Comparison of ENCODE assay signal across 9 cellular contexts in genomic region chr19:38692458-38693379, GRCh38. TPM values are rescaled to one million over a fixed set of nuclear protein-coding genes. Genes with fewer than 3 reads are reported as not detected.
DNase-seq lines count a peak whose midpoint lies in the region; ATAC-seq, FAIRE-seq and TF ChIP-seq lines count a peak whose summit lies in the region.
"Had no signal": no experiment of that assay in that cellular context is flagged by ENCODE, and none has a peak within 500 bp of the region (broad histone marks: within the 10 kb centered on the region; RNA-seq: fewer than 3 reads in every experiment).

No MANE protein-coding gene starts in this region.

- H2AFZ ChIP-seq in astrocyte (ENCODE audit: low read depth, low read length) (no peak overlapping the region), keratinocyte (ENCODE audit: control insufficient read depth, low read length) (no peak overlapping the region)

- peak overlapping the region; percentile 95 for H3K27ac Mint-ChIP-seq in astrocyte (ENCODE audit: unreplicated experiment)
- peak overlapping the region; percentile 78 for H3K27ac Mint-ChIP-seq in stimulated activated naive B cell treated with anti-CD40 and anti-IgM and Interleukin-4, amounts not matched to agents 10 μg/mL and 1 μg/mL and 100 μg/mL, for 72 hours

- H3K9ac ChIP-seq in astrocyte (ENCODE audit: low read length) (peak overlapping the region; percentile 86), keratinocyte (ENCODE audit: control insufficient read depth, extremely low read depth, insufficient read depth, low read length) (peak overlapping the region; percentile 78)

- peak overlapping the region; percentile 76 for H3K4me2 ChIP-seq in astrocyte (ENCODE audit: low read length)
- H3K4me2 ChIP-seq in keratinocyte (ENCODE audit: control insufficient read depth, extremely low read depth, insufficient read depth, low read depth, low read length): peak overlapping the region; percentile 50

- H3K4me1 ChIP-seq in astrocyte (ENCODE audit: insufficient read depth, low read length) (peaks cover 48% of the 10 kb centered on the region), keratinocyte (ENCODE audit: control insufficient read depth, extremely low read depth, insufficient read depth, low read length) (peaks cover 100% of the 10 kb centered on the region)

- peak overlapping the region; percentile 70 for H3K4me3 Mint-ChIP-seq in astrocyte (ENCODE audit: unreplicated experiment)
- no peak overlapping the region for H3K4me3 Mint-ChIP-seq in stimulated activated naive B cell treated with anti-CD40 and anti-IgM and Interleukin-4, amounts not matched to agents 10 μg/mL and 1 μg/mL and 100 μg/mL, for 72 hours

- H3K9me3 Mint-ChIP-seq in astrocyte (ENCODE audit: unreplicated experiment): peaks cover 2% of the 10 kb centered on the region
- no peaks in the 10 kb centered on the region for H3K9me3 Mint-ChIP-seq in stimulated activated naive B cell treated with anti-CD40 and anti-IgM and Interleukin-4, amounts not matched to agents 10 μg/mL and 1 μg/mL and 100 μg/mL, for 72 hours

- H3K79me2 ChIP-seq in astrocyte (ENCODE audit: insufficient read depth, low read length): peaks cover 92% of the 10 kb centered on the region
- peaks cover 89% of the 10 kb centered on the region for H3K79me2 ChIP-seq in keratinocyte (ENCODE audit: control insufficient read depth, insufficient read depth, low read length)

- H3K9me3 ChIP-seq in astrocyte (ENCODE audit: insufficient read depth, low read depth, low read length) (no peaks in the 10 kb centered on the region), keratinocyte (ENCODE audit: control insufficient read depth, low read depth, low read length) (no peaks in the 10 kb centered on the region)

- H3K27me3 ChIP-seq in HL-60 (ENCODE audit: insufficient read depth, poor library complexity, severe bottlenecking): no peaks in the 10 kb centered on the region
- no peaks in the 10 kb centered on the region for H3K27me3 ChIP-seq in astrocyte (ENCODE audit: insufficient read depth, low read length)
- no peaks in the 10 kb centered on the region for H3K27me3 ChIP-seq in keratinocyte (ENCODE audit: control insufficient read depth, extremely low read depth, insufficient read depth, low read length)

- peak in 1 of 2 donors; percentile 14 for ATAC-seq in stimulated activated naive B cell treated with anti-CD40 and anti-IgM and Interleukin-4, amounts not matched to agents 10 μg/mL and 1 μg/mL and 100 μg/mL, for 72 hours (replicated peaks)

- H3K27ac ChIP-seq in HL-60 (replicated peaks) (peak overlapping the region; percentile 58), astrocyte (ENCODE audit: low read depth, low read length) (peak overlapping the region; percentile 98), keratinocyte (ENCODE audit: control insufficient read depth, insufficient read depth, low read length) (peak overlapping the region; percentile 100)

- no peak for FAIRE-seq in astrocyte (lab: Jason Lieb, UNC)
- no peak for FAIRE-seq in keratinocyte (lab: Jason Lieb, UNC)

- no peak for TF ChIP-seq CTCF in HL-60 (IDR thresholded peaks at IDR 0.05; ENCODE audit: insufficient read depth, low read length)
- no peak for TF ChIP-seq CTCF in astrocyte (IDR thresholded peaks at IDR 0.05; ENCODE audit: insufficient read depth, low read depth, low read length)
- no peak for TF ChIP-seq CTCF in keratinocyte (optimal IDR thresholded peaks at IDR 0.05 in 1 of 3, IDR thresholded peaks at IDR 0.05 in 1 of 3, conservative IDR thresholded peaks at IDR 0.05 in 1 of 3; ENCODE audit: extremely low read depth in 1 of 3, insufficient read depth in 2 of 3, low read length in 3 of 3)

- dilution Hi-C loops in keratinocyte (cut with MboI; ENCODE audit: extremely low pct_ligation_motif_present, low sequenced_read_pairs): no loop called here

- H3K4me3 ChIP-seq in HL-60 (replicated peaks; ENCODE audit: insufficient read depth, low read length): no peak overlapping the region
- H3K4me3 ChIP-seq in astrocyte (ENCODE audit: insufficient read depth, low read depth, low read length): peak overlapping the region; percentile 22
- H3K4me3 ChIP-seq in keratinocyte (ENCODE audit: control insufficient read depth in 2 of 3, extremely low read depth in 1 of 3, insufficient read depth in 2 of 3, low read depth in 1 of 3, low read length in 3 of 3): peak overlapping the region in 2 of 3 experiments; percentile 7 to 11

- no peaks in the 10 kb centered on the region for H3K9me1 ChIP-seq in keratinocyte (ENCODE audit: control insufficient read depth, extremely low read depth, insufficient read depth, low read length)

- peaks cover 16% of the 10 kb centered on the region for H4K20me1 ChIP-seq in astrocyte (ENCODE audit: insufficient read depth, low read length)
- H4K20me1 ChIP-seq in keratinocyte (ENCODE audit: control insufficient read depth, extremely low read depth, insufficient read depth, low read length): no peaks in the 10 kb centered on the region

- H3K27me3 Mint-ChIP-seq in astrocyte (ENCODE audit: low read depth, unreplicated experiment): no peaks in the 10 kb centered on the region
- no peaks in the 10 kb centered on the region for H3K27me3 Mint-ChIP-seq in stimulated activated naive B cell treated with anti-CD40 and anti-IgM and Interleukin-4, amounts not matched to agents 10 μg/mL and 1 μg/mL and 100 μg/mL, for 72 hours

- H3K36me3 ChIP-seq in astrocyte (ENCODE audit: insufficient read depth, low read length) (peaks cover 9% of the 10 kb centered on the region), keratinocyte (ENCODE audit: control insufficient read depth in 2 of 2, extremely low read depth in 1 of 2, insufficient read depth in 2 of 2, low read length in 2 of 2) (peaks cover 23 to 46% of the 10 kb centered on the region in 2 experiments)

- DNase-seq in HL-60 (ENCODE audit: low read depth in 1 of 2, low spot score in 1 of 2) (no peak), astrocyte (ENCODE audit: low read depth) (no peak), keratinocyte (ENCODE audit: low read depth, low spot score) (no peak), midbrain (lab: John Stamatoyannopoulos, UW) (no peak), ecto neural progenitor cell (ENCODE audit: low spot score) (no peak), NCI-H128 (lab: John Stamatoyannopoulos, UW; ENCODE audit: unreplicated experiment) (no peak)
- DNase-seq in stimulated activated naive B cell treated with anti-CD40 and anti-IgM and Interleukin-4, amounts not matched to agents 10 μg/mL and 1 μg/mL and 100 μg/mL, for 72 hours: no peak
- no peak for DNase-seq in stimulated activated CD4-positive, alpha-beta T cell treated with anti-CD3 and anti-CD28 coated beads, Interleukin-4, amount 100 ng/mL, for 24 hours

- H3K4me1 Mint-ChIP-seq in astrocyte (ENCODE audit: low read depth, unreplicated experiment): peaks cover 59% of the 10 kb centered on the region
- peaks cover 52 to 68% of the 10 kb centered on the region in 2 donors for H3K4me1 Mint-ChIP-seq in stimulated activated naive B cell treated with anti-CD40 and anti-IgM and Interleukin-4, amounts not matched to agents 10 μg/mL and 1 μg/mL and 100 μg/mL, for 72 hours

- H3K36me3 Mint-ChIP-seq in astrocyte (ENCODE audit: low read depth, unreplicated experiment): peaks cover 14% of the 10 kb centered on the region
- peaks cover 15 to 30% of the 10 kb centered on the region in 2 donors for H3K36me3 Mint-ChIP-seq in stimulated activated naive B cell treated with anti-CD40 and anti-IgM and Interleukin-4, amounts not matched to agents 10 μg/mL and 1 μg/mL and 100 μg/mL, for 72 hours

RNA-seq across cellular contexts. Expression of gene ACTN4, which starts 45.3 kb away (rescaled TPM):
- total RNA-seq in astrocyte: 805 and 879 TPM in 2 replicates
- polyA plus RNA-seq in keratinocyte: 463 to 720 TPM (median 526 TPM) in 3 replicates
- 762 TPM for polyA plus RNA-seq in keratinocyte (2011; ENCODE audit: low read depth)
- polyA plus RNA-seq in keratinocyte (2011; cell fraction: cytosol; rRNA removed): 452 and 468 TPM in 2 replicates
- 1,020 and 1,377 TPM in 2 replicates for polyA plus RNA-seq in keratinocyte (2011; cell fraction: nucleus; rRNA removed)
- polyA plus RNA-seq in keratinocyte (2012; ENCODE audit: low replicate concordance): 537 and 1,150 TPM in 2 replicates
- polyA minus RNA-seq in keratinocyte: 417 to 1,584 TPM (median 501 TPM) in 3 replicates
- polyA minus RNA-seq in keratinocyte (2011; cell fraction: cytosol; rRNA and poly(A)+ RNA removed): 376 TPM
- polyA minus RNA-seq in keratinocyte (2011; cell fraction: nucleus; rRNA and poly(A)+ RNA removed): 400 and 697 TPM in 2 replicates

RNA-seq across cellular contexts. Expression of gene CAPN12, which starts 51.6 kb away (rescaled TPM):
- total RNA-seq in astrocyte: 4.6 and 6.0 TPM in 2 replicates
- 5.6 to 20.4 TPM (median 6.0 TPM) in 3 replicates for polyA plus RNA-seq in keratinocyte
- 6.8 TPM for polyA plus RNA-seq in keratinocyte (2011; ENCODE audit: low read depth)
- polyA plus RNA-seq in keratinocyte (2011; cell fraction: cytosol; rRNA removed): 7.4 and 15.5 TPM in 2 replicates
- polyA plus RNA-seq in keratinocyte (2011; cell fraction: nucleus; rRNA removed): 32.9 and 44.6 TPM in 2 replicates
- 4.6 and 7.5 TPM in 2 replicates for polyA plus RNA-seq in keratinocyte (2012; ENCODE audit: low replicate concordance)
- 3.9 to 9.7 TPM (median 6.0 TPM) in 3 replicates for polyA minus RNA-seq in keratinocyte
- polyA minus RNA-seq in keratinocyte (2011; cell fraction: cytosol; rRNA and poly(A)+ RNA removed): 5.4 TPM
- polyA minus RNA-seq in keratinocyte (2011; cell fraction: nucleus; rRNA and poly(A)+ RNA removed): 4.7 and 5.5 TPM in 2 replicates
- total RNA-seq: LHCN-M2 had no signal
